In the genomic region with DNA sequence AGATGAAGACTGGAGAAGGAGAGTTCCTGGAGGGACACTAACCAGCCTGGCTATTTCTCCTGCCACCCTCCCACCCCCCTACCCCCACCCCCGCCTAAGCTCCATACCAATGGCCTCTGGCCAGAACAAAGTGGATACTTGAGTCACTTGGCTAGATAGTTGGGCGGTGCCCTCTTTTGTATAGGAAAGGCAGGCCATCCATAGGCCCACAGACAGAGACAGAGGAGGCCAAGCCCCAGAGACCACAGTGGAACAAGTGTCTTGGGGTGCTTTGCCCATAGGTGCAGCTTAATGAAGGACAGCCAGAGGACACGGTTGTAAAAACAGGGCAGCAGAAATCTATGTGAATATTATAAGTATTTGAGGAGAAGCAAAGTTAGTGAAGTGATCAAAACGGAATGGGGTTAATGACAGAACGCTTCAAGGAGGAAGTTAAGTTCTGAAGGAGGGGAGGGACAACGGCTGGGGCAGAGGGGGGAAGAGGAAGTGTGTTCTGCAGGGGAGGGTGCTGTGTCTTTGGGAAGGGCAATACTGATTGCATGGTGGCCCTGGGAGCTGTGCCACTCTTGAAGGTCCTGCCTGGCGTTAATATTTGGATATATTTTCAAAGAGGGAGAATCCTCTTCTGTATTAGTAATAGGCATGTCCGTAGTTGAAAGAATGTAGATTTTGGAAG, we compare ENCODE assay signal across 8 cellular contexts. TPM values are rescaled to one million over a fixed set of nuclear protein-coding genes. Genes with fewer than 3 reads are reported as not detected.
DNase-seq lines count a peak whose midpoint lies in the region; ATAC-seq and TF ChIP-seq lines count a peak whose summit lies in the region.

No MANE protein-coding gene starts in this region.

- peak overlapping the region; percentile 32 for H3K27ac ChIP-seq in subcutaneous abdominal adipose tissue (ENCODE audit: low read depth, low read length)

- no peak overlapping the region for H3K4me3 ChIP-seq in subcutaneous abdominal adipose tissue (ENCODE audit: low read depth in 1 of 5, low read length in 5 of 5)

- H3K9me3 ChIP-seq in subcutaneous abdominal adipose tissue (ENCODE audit: control insufficient read depth in 5 of 5, low read length in 5 of 5): no peaks in the 10 kb centered on the region

- DNase-seq in GM13976 (ENCODE audit: low spot score) (peak; percentile 59), MV-4-11 (lab: John Stamatoyannopoulos, UW) (peak; percentile 85), cerebellar cortex (ENCODE audit: low spot score) (no peak), cerebellum (ENCODE audit: low spot score) (no peak)
- peak; percentile 67 for DNase-seq in central memory CD4-positive, alpha-beta T cell

- H3K9ac ChIP-seq in subcutaneous abdominal adipose tissue (ENCODE audit: low read length in 5 of 5): no peak overlapping the region

- H3K4me1 ChIP-seq in subcutaneous abdominal adipose tissue (ENCODE audit: control insufficient read depth in 5 of 5, insufficient read depth in 5 of 5, low read length in 5 of 5): peaks cover 12 to 96% (median 45%) of the 10 kb centered on the region in 5 donors

- no peaks in the 10 kb centered on the region for H3K27me3 ChIP-seq in subcutaneous abdominal adipose tissue (ENCODE audit: control insufficient read depth in 5 of 5, insufficient read depth in 4 of 5, low read length in 5 of 5)

- peak; percentile 36 for ATAC-seq in GM21737 (IDR thresholded peaks at IDR 0.05; ENCODE audit: unreplicated experiment)
- no peak for ATAC-seq in GM19397 (IDR thresholded peaks at IDR 0.05; ENCODE audit: unreplicated experiment)

- in situ Hi-C loops in GM13976 (cut with MboI; ENCODE audit: low sequenced_read_pairs, unreplicated experiment): no loop called here

- no peak for TF ChIP-seq CTCF in GM13976 (IDR thresholded peaks at IDR 0.05; ENCODE audit: borderline replicate concordance, control extremely low read depth, extremely low read depth, insufficient read depth, missing control alignments)

- H3K36me3 ChIP-seq in subcutaneous abdominal adipose tissue (ENCODE audit: control insufficient read depth in 5 of 5, insufficient read depth in 5 of 5, low read length in 5 of 5): peaks cover 0 to 4% (median 0%) of the 10 kb centered on the region in 5 donors

RNA-seq across cellular contexts. Expression of a gene that starts 32.7 kb away (rescaled TPM):
- total RNA-seq in cerebellum: 7.3 TPM

Comparison
In these comparisons a context has a peak if more than half of its experiments do, and no peak if none do; other contexts are left out.
1. DNase-seq: peak in GM13976 (single experiment), MV-4-11 (single experiment) and central memory CD4-positive, alpha-beta T cell (single experiment); none in cerebellar cortex (single experiment) and cerebellum (single experiment).